Comparison of ENCODE assay signal across 2 cellular contexts in the genomic region with DNA sequence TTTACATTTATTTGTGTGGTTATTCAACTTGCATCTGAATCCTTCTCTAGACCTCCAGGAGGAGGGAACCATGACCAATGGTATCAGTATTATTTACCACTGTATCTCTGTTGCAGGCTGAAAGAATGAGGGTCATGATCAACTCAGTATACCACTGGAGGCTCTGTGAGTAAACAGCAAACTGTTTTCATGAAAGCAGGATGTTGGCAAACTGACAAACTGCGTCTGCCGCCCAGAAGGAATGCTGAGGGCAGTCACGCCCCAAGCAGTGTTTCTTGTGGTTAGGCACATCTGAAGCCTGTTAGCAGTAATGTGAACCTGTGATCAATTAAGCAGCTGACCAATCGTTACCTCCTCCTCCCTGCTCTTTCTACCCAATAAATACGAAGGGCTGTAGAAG. TPM values are rescaled to one million over a fixed set of nuclear protein-coding genes. Genes with fewer than 3 reads are reported as not detected.
"Had no signal": no experiment of that assay in that cellular context is flagged by ENCODE, and none has a peak within 500 bp of the region (broad histone marks: within the 10 kb centered on the region; RNA-seq: fewer than 3 reads in every experiment).

No MANE protein-coding gene starts in this region.

RNA-seq across cellular contexts. Expression of gene CD276, which starts 44.7 kb away (rescaled TPM):
- polyA plus RNA-seq: immature natural killer cell; naive thymus-derived CD8-positive, alpha-beta T cell had no signal
